20 cellular contexts compared by ENCODE assay signal in genomic region chr13:64397699-64398098, GRCh38.
DNase-seq lines count a peak whose midpoint lies in the region; ATAC-seq, FAIRE-seq and TF ChIP-seq lines count a peak whose summit lies in the region.
"Had no signal": no experiment of that assay in that cellular context is flagged by ENCODE, and none has a peak within 500 bp of the region (broad histone marks: within the 10 kb centered on the region; RNA-seq: fewer than 3 reads in every experiment).

No MANE protein-coding gene starts in this region.

- FAIRE-seq in endothelial cell of umbilical vein (lab: Jason Lieb, UNC) = no peak
- no peak for FAIRE-seq in pancreas (lab: Jason Lieb, UNC)
- FAIRE-seq: H1, TTC549 had no signal

- POLR2A ChIA-PET in PC-9 (lab: Charles Lee; ENCODE audit: unreplicated experiment) = no interaction called here
- POLR2A ChIA-PET in endothelial cell of umbilical vein (lab: Charles Lee) = no interaction called here

- TF ChIP-seq CTCF in PC-9 (conservative IDR thresholded peaks at IDR 0.05) = no peak
- no peak for TF ChIP-seq CTCF in endothelial cell of umbilical vein (IDR thresholded peaks at IDR 0.05; ENCODE audit: extremely low read depth in 1 of 2, insufficient read depth in 1 of 2, low read depth in 1 of 2, low read length in 2 of 2)
- no peak for TF ChIP-seq CTCF in smooth muscle cell (IDR thresholded peaks at IDR 0.05; ENCODE audit: borderline replicate concordance, insufficient read depth, poor library complexity, severe bottlenecking)
- no peak for TF ChIP-seq CTCF in pancreas (IDR thresholded peaks at IDR 0.05)

- H3K9me1 ChIP-seq in endothelial cell of umbilical vein (replicated peaks; ENCODE audit: control insufficient read depth, extremely low read depth, insufficient read depth, low read length) = no peaks in the 10 kb centered on the region

- intact Hi-C loops in PC-9 (cut with micrococcal nuclease; ENCODE audit: unreplicated experiment) = no loop called here
- intact Hi-C loops in endothelial cell of umbilical vein (cut with micrococcal nuclease) = no loop called here
- intact Hi-C loops in pancreas (cut with DNase I) = no loop called here

- H3K4me2 ChIP-seq in PC-9 = peak overlapping the region; percentile 9; the same call in 1 of the 2 replicates
- no peak overlapping the region for H3K4me2 ChIP-seq in endothelial cell of umbilical vein (ENCODE audit: insufficient read depth, low read length)
- H3K4me2 ChIP-seq in smooth muscle cell = peak overlapping the region; percentile 53

- H3K9me3 ChIP-seq in PC-9 (ENCODE audit: insufficient read depth, low read depth) (no peaks in the 10 kb centered on the region), endothelial cell of umbilical vein (replicated peaks; ENCODE audit: control insufficient read depth, insufficient read depth, low read length) (no peaks in the 10 kb centered on the region), smooth muscle cell (replicated peaks; ENCODE audit: low read depth) (no peaks in the 10 kb centered on the region), pancreas (no peaks in the 10 kb centered on the region)
- H3K9me3 ChIP-seq: Caco-2, neutrophil had no signal

- ATAC-seq in pancreas = no peak
- ATAC-seq: activated T-helper 17 cell treated with anti-CD3 and anti-CD28 coated beads, Interleukin-2, amount 50 U/mL, for 72 hours; left ventricle myocardium superior; stimulated activated effector memory CD8-positive, alpha-beta T cell treated with anti-CD3 and anti-CD28 coated beads, Interleukin-12 subunit alpha, Interleukin-12 subunit beta, amount 100 ng/mL, for 72 hours had no signal

- BruUV-seq in PC-9 (replicated peaks; lab: Mats Ljungman, UMichigan) = no TSS peak
- BruUV-seq in endothelial cell of umbilical vein (replicated peaks; lab: Mats Ljungman, UMichigan) = no TSS peak

- H3K27ac ChIP-seq in PC-9 (no peak overlapping the region), endothelial cell of umbilical vein (ENCODE audit: insufficient read depth, low read depth, low read length) (no peak overlapping the region), smooth muscle cell (ENCODE audit: low read depth) (no peak overlapping the region), pancreas (no peak overlapping the region)
- H3K27ac ChIP-seq: cardiac muscle cell, neutrophil, RWPE1 had no signal

- 55% methylated on average over 2 of the region's 2 CpGs for WGBS in smooth muscle cell (ENCODE audit: low lambda C conversion rate)
- WGBS in pancreas, 2 donors = 26 to 38% methylated on average over 2 of the region's 2 CpGs

- H3K4me3 ChIP-seq in PC-9 (no peak overlapping the region), endothelial cell of umbilical vein (replicated peaks in 1 of 3; ENCODE audit: insufficient read depth in 1 of 3, low read depth in 1 of 3, low read length in 3 of 3) (no peak overlapping the region), smooth muscle cell (no peak overlapping the region), pancreas (no peak overlapping the region)
- H3K4me3 ChIP-seq: cardiac muscle cell had no signal

- H4K20me1 ChIP-seq in PC-9 (ENCODE audit: insufficient read depth) (no peaks in the 10 kb centered on the region), endothelial cell of umbilical vein (replicated peaks; ENCODE audit: control insufficient read depth, extremely low read depth, insufficient read depth, low read length) (no peaks in the 10 kb centered on the region), smooth muscle cell (ENCODE audit: low read depth) (no peaks in the 10 kb centered on the region)

- dilution Hi-C loops in endothelial cell of umbilical vein (cut with MboI; ENCODE audit: extremely low pct_ligation_motif_present, low sequenced_read_pairs) = no loop called here

- no peaks in the 10 kb centered on the region for H3K79me2 ChIP-seq in PC-9 (ENCODE audit: low read depth)
- H3K79me2 ChIP-seq in endothelial cell of umbilical vein (ENCODE audit: control insufficient read depth, insufficient read depth, low read length) = no peaks in the 10 kb centered on the region
- H3K79me2 ChIP-seq in smooth muscle cell (ENCODE audit: low read depth) = no peaks in the 10 kb centered on the region

- no peaks in the 10 kb centered on the region for H3K4me1 ChIP-seq in PC-9 (replicated peaks; ENCODE audit: insufficient read depth)
- H3K4me1 ChIP-seq in endothelial cell of umbilical vein (ENCODE audit: control insufficient read depth, extremely low read depth, insufficient read depth, low read length) = no peaks in the 10 kb centered on the region
- no peaks in the 10 kb centered on the region for H3K4me1 ChIP-seq in smooth muscle cell (ENCODE audit: low read depth)
- H3K4me1 ChIP-seq in pancreas = no peaks in the 10 kb centered on the region
- H3K4me1 ChIP-seq: Caco-2 had no signal

- CTCF ChIA-PET in PC-9 (lab: Charles Lee) (no interaction called here), endothelial cell of umbilical vein (lab: Charles Lee) (interaction anchor here (0.8 kb wide), 1 partner anchor 8 kb away, joined by 3 read pairs; no protein-coding TSS in a partner anchor)

- H3K9me2 ChIP-seq in PC-9 (ENCODE audit: insufficient read depth) = peaks cover 3% of the 10 kb centered on the region; the same call in 1 of the 2 replicates

- H3K27me3 ChIP-seq in PC-9 (ENCODE audit: insufficient read depth, low read depth) = no peaks in the 10 kb centered on the region
- no peaks in the 10 kb centered on the region for H3K27me3 ChIP-seq in endothelial cell of umbilical vein (ENCODE audit: control insufficient read depth in 2 of 2, insufficient read depth in 2 of 2, low read length in 2 of 2)
- H3K27me3 ChIP-seq in smooth muscle cell (ENCODE audit: low read depth) = no peaks in the 10 kb centered on the region
- H3K27me3 ChIP-seq in pancreas = no peaks in the 10 kb centered on the region
- H3K27me3 ChIP-seq: cardiac muscle cell, neutrophil had no signal

- no peak overlapping the region for H3K9ac ChIP-seq in endothelial cell of umbilical vein (replicated peaks; ENCODE audit: extremely low read depth, insufficient read depth, low read length)
- H3K9ac ChIP-seq in smooth muscle cell (ENCODE audit: low read depth) = no peak overlapping the region

- no peak for TF ChIP-seq POLR2A in endothelial cell of umbilical vein (IDR thresholded peaks at IDR 0.05; ENCODE audit: low read depth, low read length)

- DNase-seq in GM04504 (ENCODE audit: low read depth) (peak; percentile 3), PC-9 (no peak), endothelial cell of umbilical vein (ENCODE audit: low read depth, low spot score) (peak; percentile 2), smooth muscle cell (lab: John Stamatoyannopoulos, UW; ENCODE audit: unreplicated experiment) (no peak), UCSD-AML1 (lab: John Stamatoyannopoulos, UW; ENCODE audit: unreplicated experiment) (no peak), pancreas (no peak)
- no peak for DNase-seq in central memory CD4-positive, alpha-beta T cell
- DNase-seq: activated CD4-positive, alpha-beta T cell treated with anti-CD3 and anti-CD28 coated beads for 48 hours; Caco-2; GDM1; left ventricle myocardium superior; MM.1S; retina had no signal

- no peaks in the 10 kb centered on the region for H3K36me3 ChIP-seq in PC-9 (ENCODE audit: low read depth)
- H3K36me3 ChIP-seq in endothelial cell of umbilical vein (ENCODE audit: control insufficient read depth in 2 of 2, extremely low read depth in 1 of 2, insufficient read depth in 2 of 2, low read length in 2 of 2) = no peaks in the 10 kb centered on the region
- H3K36me3 ChIP-seq in smooth muscle cell (ENCODE audit: low read depth) = no peaks in the 10 kb centered on the region
- no peaks in the 10 kb centered on the region for H3K36me3 ChIP-seq in pancreas
- H3K36me3 ChIP-seq: cardiac muscle cell, neutrophil had no signal

- H2AFZ ChIP-seq in PC-9 (no peak overlapping the region), endothelial cell of umbilical vein (ENCODE audit: low read depth, low read length) (peak overlapping the region; percentile 70), smooth muscle cell (ENCODE audit: low read depth) (no peak overlapping the region)

- H3F3A ChIP-seq in PC-9 (ENCODE audit: insufficient read depth, low read depth) (no peaks in the 10 kb centered on the region), smooth muscle cell (ENCODE audit: low read depth) (no peaks in the 10 kb centered on the region)

TF ChIP-seq in endothelial cell of umbilical vein, 7 proteins besides CTCF, POLR2A, EP300 and RAD21:
- no peak for TF ChIP-seq MYC (IDR thresholded peaks at IDR 0.05; ENCODE audit: low read depth, low read length)
- TF ChIP-seq JUN (IDR thresholded peaks at IDR 0.05; ENCODE audit: borderline replicate concordance, insufficient read depth, insufficient read length, low read depth) = no peak
- no peak for TF ChIP-seq GATA2 (IDR thresholded peaks at IDR 0.05; ENCODE audit: insufficient read depth, insufficient read length, low read depth, low read length)
- no peak for TF ChIP-seq POLR2AphosphoS5 (IDR thresholded peaks at IDR 0.05; ENCODE audit: insufficient read depth, low read depth, low read length)
- TF ChIP-seq EZH2 (IDR thresholded peaks at IDR 0.05; ENCODE audit: borderline replicate concordance, low read depth, low read length, severe bottlenecking) = no peak
- no peak for TF ChIP-seq FOS (IDR thresholded peaks at IDR 0.05; ENCODE audit: borderline replicate concordance, insufficient read depth, low read length)
- TF ChIP-seq MAX (IDR thresholded peaks at IDR 0.05; ENCODE audit: insufficient read depth, insufficient read length) = no peak
TF ChIP-seq in endothelial cell of umbilical vein: peak in this region for 0.

Comparison
In these comparisons a context has a peak if more than half of its experiments do, and no peak if none do; other contexts are left out.
1. DNase-seq: peak in GM04504 (single experiment) and endothelial cell of umbilical vein (single experiment); none in PC-9 (0 of 2), smooth muscle cell (single experiment), UCSD-AML1 (single experiment), central memory CD4-positive, alpha-beta T cell (single experiment) and pancreas (0 of 6).